Comparison of ENCODE assay signal across 24 cellular contexts in the genomic region with DNA sequence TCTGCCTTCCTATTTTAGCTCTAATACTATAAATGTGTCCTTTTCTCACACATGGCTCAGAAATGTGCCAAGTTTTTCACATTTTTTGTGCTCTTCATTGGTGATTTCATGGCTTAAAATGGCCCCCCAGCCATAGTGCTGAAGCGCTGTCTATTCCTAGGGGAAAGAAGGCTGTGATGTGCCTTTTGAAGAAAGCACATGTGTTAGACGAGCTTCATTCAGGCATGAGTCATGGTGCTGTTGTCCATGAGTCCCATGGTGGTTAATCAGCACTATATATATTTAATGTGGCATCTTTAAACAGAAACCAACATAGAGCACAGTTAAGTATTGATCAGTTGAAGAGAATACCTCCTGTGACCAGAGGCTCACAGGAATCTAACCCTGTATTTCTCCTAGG.
DNase-seq lines count a peak whose midpoint lies in the region; ATAC-seq, FAIRE-seq and TF ChIP-seq lines count a peak whose summit lies in the region.
"Had no signal": no experiment of that assay in that cellular context is flagged by ENCODE, and none has a peak within 500 bp of the region (broad histone marks: within the 10 kb centered on the region; RNA-seq: fewer than 3 reads in every experiment).

No MANE protein-coding gene starts in this region.

- DNase-seq in AG10803 (ENCODE audit: low read depth): peak; percentile 51
- DNase-seq in HFF-Myc (ENCODE audit: extremely low read depth, low read depth): peak; percentile 27
- peak; percentile 39 for DNase-seq in astrocyte of the spinal cord (ENCODE audit: low read depth, low spot score)
- peak; percentile 50 for DNase-seq in iris pigment epithelial cell (ENCODE audit: low read depth)
- DNase-seq in activated naive CD8-positive, alpha-beta T cell treated with anti-CD3 and anti-CD28 coated beads, Interleukin-2, amount 50 U/mL, for 24 hours: no peak
- DNase-seq in COR-L47 (lab: John Stamatoyannopoulos, UW): no peak
- no peak for DNase-seq in urothelium cell line (ENCODE audit: low spot score)
- no peak for DNase-seq in ACHN
- DNase-seq: activated CD4-positive, alpha-beta T cell treated with anti-CD3 and anti-CD28 coated beads, Interleukin-2, amount 10 ng/mL, durations not matched to agents 24 days and 14 days; CD4-positive, alpha-beta T cell; effector CD4-positive, alpha-beta T cell; NCI-H187; NCI-H2227 treated with DMSO at 0.1 percent for 48 hours; NCI-H748 treated with DMSO at 0.1 percent for 48 hours; occipital lobe; Right ventricle myocardium superior; spleen; stimulated activated CD4-positive, alpha-beta T cell treated with anti-CD3 and anti-CD28 coated beads, Interleukin-4, amount 100 ng/mL, for 24 hours; stimulated activated naive CD4-positive, alpha-beta T cell treated with Interleukin-2 at 50 U/mL for 16 hours; tibial artery had no signal

- H3K4me1 Mint-ChIP-seq in activated naive CD8-positive, alpha-beta T cell treated with anti-CD3 and anti-CD28 coated beads, Interleukin-2, amount 50 U/mL, for 24 hours: no peaks in the 10 kb centered on the region
- H3K4me1 Mint-ChIP-seq: activated naive CD4-positive, alpha-beta T cell treated with anti-CD3 and anti-CD28 coated beads, Interleukin-2, amount 50 U/mL, for 24 hours had no signal

- FAIRE-seq in urothelium cell line (lab: Jason Lieb, UNC): no peak
- FAIRE-seq: GM19239, TTC549 had no signal

- H3K4me3 Mint-ChIP-seq in activated naive CD8-positive, alpha-beta T cell treated with anti-CD3 and anti-CD28 coated beads, Interleukin-2, amount 50 U/mL, for 24 hours: no peak overlapping the region
- H3K4me3 Mint-ChIP-seq: activated CD4-positive, alpha-beta T cell treated with anti-CD3 and anti-CD28 coated beads, Interleukin-2, amount 10 ng/mL, durations not matched to agents 24 days and 14 days; activated naive CD4-positive, alpha-beta T cell treated with anti-CD3 and anti-CD28 coated beads, Interleukin-2, amount 50 U/mL, for 24 hours; CD4-positive, alpha-beta T cell had no signal

- in situ Hi-C loops in astrocyte of the spinal cord (cut with HindIII; ENCODE audit: low sequenced_read_pairs): no loop called here
- in situ Hi-C loops in ACHN (cut with HindIII; ENCODE audit: low pct_ligation_motif_present, low pct_unique_long_range_greater_than_20kb, low sequenced_read_pairs): no loop called here

- H3K4me3 ChIP-seq in AG10803 (ENCODE audit: low read length) (no peak overlapping the region), HFF-Myc (replicated peaks; ENCODE audit: low read depth, low read length) (no peak overlapping the region), astrocyte of the spinal cord (ENCODE audit: low read depth, low read length) (no peak overlapping the region)
- H3K4me3 ChIP-seq: ascending aorta, spleen, tibial artery had no signal

- no peak for TF ChIP-seq CTCF in AG10803 (conservative IDR thresholded peaks at IDR 0.05; ENCODE audit: low read length)
- TF ChIP-seq CTCF in HFF-Myc (IDR thresholded peaks at IDR 0.05; ENCODE audit: low read depth, low read length, missing control alignments): no peak
- TF ChIP-seq CTCF in astrocyte of the spinal cord (IDR thresholded peaks at IDR 0.05; ENCODE audit: low read depth, low read length): no peak

- peaks cover 5% of the 10 kb centered on the region for H3K9me3 Mint-ChIP-seq in activated naive CD8-positive, alpha-beta T cell treated with anti-CD3 and anti-CD28 coated beads, Interleukin-2, amount 50 U/mL, for 24 hours
- H3K9me3 Mint-ChIP-seq: CD4-positive, alpha-beta T cell had no signal

- H3K27ac Mint-ChIP-seq in activated naive CD8-positive, alpha-beta T cell treated with anti-CD3 and anti-CD28 coated beads, Interleukin-2, amount 50 U/mL, for 24 hours: no peak overlapping the region
- H3K27ac Mint-ChIP-seq: activated CD4-positive, alpha-beta T cell treated with anti-CD3 and anti-CD28 coated beads, Interleukin-2, amount 10 ng/mL, durations not matched to agents 24 days and 14 days; activated naive CD4-positive, alpha-beta T cell treated with anti-CD3 and anti-CD28 coated beads, Interleukin-2, amount 50 U/mL, for 24 hours; CD4-positive, alpha-beta T cell had no signal

- peaks cover 7% of the 10 kb centered on the region for H3K27me3 Mint-ChIP-seq in activated naive CD8-positive, alpha-beta T cell treated with anti-CD3 and anti-CD28 coated beads, Interleukin-2, amount 50 U/mL, for 24 hours
- H3K27me3 Mint-ChIP-seq: activated CD4-positive, alpha-beta T cell treated with anti-CD3 and anti-CD28 coated beads, Interleukin-2, amount 10 ng/mL, durations not matched to agents 24 days and 14 days had no signal

- no peak for ATAC-seq in activated naive CD8-positive, alpha-beta T cell treated with anti-CD3 and anti-CD28 coated beads, Interleukin-2, amount 50 U/mL, for 24 hours

- H3K36me3 Mint-ChIP-seq in activated naive CD8-positive, alpha-beta T cell treated with anti-CD3 and anti-CD28 coated beads, Interleukin-2, amount 50 U/mL, for 24 hours (ENCODE audit: low read depth): no peaks in the 10 kb centered on the region
- H3K36me3 Mint-ChIP-seq: activated naive CD4-positive, alpha-beta T cell treated with anti-CD3 and anti-CD28 coated beads, Interleukin-2, amount 50 U/mL, for 24 hours had no signal

Comparison
In these comparisons a context has a peak if more than half of its experiments do, and no peak if none do; other contexts are left out.
1. DNase-seq: peak in AG10803 (single experiment), HFF-Myc (single experiment), astrocyte of the spinal cord (single experiment) and iris pigment epithelial cell (single experiment); none in activated naive CD8-positive, alpha-beta T cell treated with anti-CD3 and anti-CD28 coated beads, Interleukin-2, amount 50 U/mL, for 24 hours (single experiment), COR-L47 (single experiment), urothelium cell line (single experiment) and ACHN (single experiment).